Comparison of ENCODE assay signal across 21 cellular contexts in genomic region chr17:28326114-28326513, GRCh38. TPM values are rescaled to one million over a fixed set of nuclear protein-coding genes. Genes with fewer than 3 reads are reported as not detected.
A peak's percentile ranks its signal among the peaks of the same experiment; 100 is the strongest.
DNase-seq lines count a peak whose midpoint lies in the region; TF ChIP-seq lines count a peak whose summit lies in the region.
"Had no signal": no experiment of that assay in that cellular context is flagged by ENCODE, and none has a peak within 500 bp of the region (broad histone marks: within the 10 kb centered on the region; RNA-seq: fewer than 3 reads in every experiment).

No MANE protein-coding gene starts in this region.

- H2BK5ac ChIP-seq in mesenchymal stem cell (ENCODE audit: low read depth, low read length, poor library complexity, severe bottlenecking), result no peak overlapping the region

- peak overlapping the region; percentile 36 for H2AK5ac ChIP-seq in mesenchymal stem cell (ENCODE audit: low read length, severe bottlenecking)

- H2BK15ac ChIP-seq in mesenchymal stem cell (ENCODE audit: low read depth, poor library complexity, severe bottlenecking), result no peak overlapping the region

- H2BK120ac ChIP-seq in mesenchymal stem cell (ENCODE audit: low read depth, low read length), result no peak overlapping the region

- H3K9ac ChIP-seq in mesenchymal stem cell (ENCODE audit: low read length), result no peak overlapping the region

- H4K8ac ChIP-seq in mesenchymal stem cell (ENCODE audit: low read length), result no peak overlapping the region

- H3K14ac ChIP-seq in mesenchymal stem cell (ENCODE audit: low read length in 2 of 2), result no peak overlapping the region

- H3K4me1 ChIP-seq in mesenchymal stem cell (ENCODE audit: control insufficient read depth, insufficient read depth, low read depth, low read length) (peaks cover 10% of the 10 kb centered on the region), vagina (no peaks in the 10 kb centered on the region)
- H3K4me1 ChIP-seq: tibial nerve had no signal

- TF ChIP-seq POLR2A in vagina (IDR thresholded peaks at IDR 0.05), result no peak

- H3K23ac ChIP-seq in mesenchymal stem cell (ENCODE audit: low read length in 2 of 2), result no peak overlapping the region

- H3K4me2 ChIP-seq in mesenchymal stem cell (ENCODE audit: low read length, poor library complexity, severe bottlenecking), result no peak overlapping the region

- no peak overlapping the region for H4K91ac ChIP-seq in mesenchymal stem cell (ENCODE audit: low read length)

- peaks cover 18 to 50% of the 10 kb centered on the region in 2 experiments for H3K36me3 ChIP-seq in mesenchymal stem cell (ENCODE audit: control insufficient read depth in 1 of 2, insufficient read depth in 2 of 2, low read depth in 1 of 2, low read length in 2 of 2)
- peaks cover 0 to 27% of the 10 kb centered on the region in 2 donors for H3K36me3 ChIP-seq in vagina

- H3K18ac ChIP-seq in mesenchymal stem cell (ENCODE audit: low read depth in 1 of 2, low read length in 2 of 2), result no peak overlapping the region

- intact Hi-C loops in vagina (cut with DNase I), result no loop called here
- intact Hi-C loops in posterior vena cava (cut with DNase I), result no loop called here

- H3K27me3 ChIP-seq in mesenchymal stem cell (ENCODE audit: control insufficient read depth in 1 of 2, insufficient read depth in 1 of 2, low read length in 2 of 2), result no peaks in the 10 kb centered on the region
- no peaks in the 10 kb centered on the region for H3K27me3 ChIP-seq in vagina
- H3K27me3 ChIP-seq: cardiac muscle cell, tibial nerve had no signal

- H2BK12ac ChIP-seq in mesenchymal stem cell (ENCODE audit: low read length in 2 of 2), result no peak overlapping the region

- DNase-seq in activated CD8-positive, alpha-beta memory T cell treated with anti-CD3 and anti-CD28 coated beads for 24 hours, result peak; percentile 33
- no peak for DNase-seq in activated CD8-positive, alpha-beta memory T cell treated with anti-CD3 and anti-CD28 coated beads, Interleukin-2, amount 50 U/mL, for 4 hours
- peak; percentile 23 for DNase-seq in activated CD8-positive, alpha-beta memory T cell treated with anti-CD3 and anti-CD28 coated beads, Interleukin-2, amount 50 U/mL, for 48 hours
- no peak for DNase-seq in mesenchymal stem cell
- DNase-seq in vagina (ENCODE audit: extremely low spot score in 2 of 2), result peak; percentile 28 to 49
- DNase-seq in posterior vena cava (ENCODE audit: low spot score), result no peak
- DNase-seq in NCI-H1694 (lab: John Stamatoyannopoulos, UW), result no peak
- DNase-seq in SK-N-DZ (ENCODE audit: low spot score), result no peak
- DNase-seq: activated naive CD8-positive, alpha-beta T cell treated with anti-CD3 and anti-CD28 coated beads, Interleukin-2, amount 10 ng/mL, durations not matched to agents 7 days and 5 days; activated T-cell treated with anti-CD3 and anti-CD28 coated beads, Interleukin-2, amount 50 U/mL, for 1 hour; CD8-positive, alpha-beta memory T cell; GDM1; IMR-90; kidney; midbrain; SHP77 treated with DMSO at 0.1 percent for 48 hours; stimulated activated CD4-positive, alpha-beta T cell treated with anti-CD3 and anti-CD28 coated beads, Interleukin-4, amount 100 ng/mL, for 1 hour had no signal

- H3K9me3 ChIP-seq in mesenchymal stem cell (ENCODE audit: control insufficient read depth, low read length), result no peaks in the 10 kb centered on the region
- H3K9me3 ChIP-seq in vagina, result no peaks in the 10 kb centered on the region
- H3K9me3 ChIP-seq: tibial nerve had no signal

- no peak overlapping the region for H2AFZ ChIP-seq in mesenchymal stem cell (ENCODE audit: low read depth, low read length)

- 99% methylated on average over 7 of the region's 7 CpGs for WGBS in mesenchymal stem cell

- no peak for TF ChIP-seq CTCF in vagina (IDR thresholded peaks at IDR 0.05)

- H3K4me3 ChIP-seq in mesenchymal stem cell (ENCODE audit: insufficient read depth in 1 of 2, low read depth in 1 of 2, low read length in 2 of 2), result no peak overlapping the region
- no peak overlapping the region for H3K4me3 ChIP-seq in vagina
- H3K4me3 ChIP-seq: cardiac muscle cell, tibial nerve had no signal

- peaks cover 30% of the 10 kb centered on the region for H3K79me1 ChIP-seq in mesenchymal stem cell (replicated peaks; ENCODE audit: low read length, poor library complexity, severe bottlenecking)

- no peak overlapping the region for H3K4ac ChIP-seq in mesenchymal stem cell (ENCODE audit: low read depth in 1 of 2, low read length in 2 of 2)

- H3K27ac ChIP-seq in mesenchymal stem cell (ENCODE audit: low read length, poor library complexity, severe bottlenecking) (no peak overlapping the region), vagina (no peak overlapping the region)
- H3K27ac ChIP-seq: cardiac muscle cell, tibial nerve had no signal

RNA-seq across cellular contexts. Expression of gene TMEM97, which starts 7.1 kb away (rescaled TPM):
- polyA plus RNA-seq in mesenchymal stem cell (2013, experiment 1 of 2), result 174 TPM
- polyA plus RNA-seq in mesenchymal stem cell (2013, experiment 2 of 2), result 170 TPM
- total RNA-seq in vagina, result 2.5 TPM
- 1 to 10 TPM; 2.7 to 4.3 TPM for total RNA-seq in posterior vena cava
- 202 and 215 TPM in 2 replicates for polyA plus RNA-seq in SK-N-DZ (2014; cell fraction: cytosol; rRNA removed)
- polyA plus RNA-seq in SK-N-DZ (2014; cell fraction: nucleus; rRNA removed), result 56.4 and 67.0 TPM in 2 replicates

RNA-seq across cellular contexts. Expression of gene IFT20, which starts 9.2 kb away (rescaled TPM):
- polyA plus RNA-seq in mesenchymal stem cell (2013, experiment 1 of 2), result 71.7 TPM
- polyA plus RNA-seq in mesenchymal stem cell (2013, experiment 2 of 2), result 73.0 TPM
- 42.5 TPM for total RNA-seq in vagina
- total RNA-seq in posterior vena cava, result 10 to 100 TPM; 28.3 to 34.9 TPM
- polyA plus RNA-seq in SK-N-DZ (2014; cell fraction: cytosol; rRNA removed), result 78.1 and 81.4 TPM in 2 replicates
- 145 and 146 TPM in 2 replicates for polyA plus RNA-seq in SK-N-DZ (2014; cell fraction: nucleus; rRNA removed)

RNA-seq across cellular contexts. Expression of gene TNFAIP1, which starts 9.4 kb away (rescaled TPM):
- polyA plus RNA-seq in mesenchymal stem cell (2013, experiment 1 of 2), result 49.4 TPM
- polyA plus RNA-seq in mesenchymal stem cell (2013, experiment 2 of 2), result 49.9 TPM
- 27.3 TPM for total RNA-seq in vagina
- 10 to 100 TPM; 39.7 to 45.9 TPM for total RNA-seq in posterior vena cava
- polyA plus RNA-seq in SK-N-DZ (2014; cell fraction: cytosol; rRNA removed), result 17.8 and 30.3 TPM in 2 replicates
- polyA plus RNA-seq in SK-N-DZ (2014; cell fraction: nucleus; rRNA removed), result 17.7 and 29.3 TPM in 2 replicates

RNA-seq across cellular contexts. Expression of gene POLDIP2, which starts 31.2 kb away (rescaled TPM):
- polyA plus RNA-seq in mesenchymal stem cell (2013, experiment 1 of 2), result 67.8 TPM
- 67.2 TPM for polyA plus RNA-seq in mesenchymal stem cell (2013, experiment 2 of 2)
- total RNA-seq in vagina (45.9 TPM), posterior vena cava (10 to 100 TPM; 53.5 to 54.4 TPM)
- 139 and 142 TPM in 2 replicates for polyA plus RNA-seq in SK-N-DZ (2014; cell fraction: cytosol; rRNA removed)
- polyA plus RNA-seq in SK-N-DZ (2014; cell fraction: nucleus; rRNA removed), result 96.3 and 97.9 TPM in 2 replicates

RNA-seq across cellular contexts. Expression of gene SEBOX, which starts 38.9 kb away (rescaled TPM):
- not detected for polyA plus RNA-seq in mesenchymal stem cell (2013, experiment 1 of 2)
- not detected for polyA plus RNA-seq in mesenchymal stem cell (2013, experiment 2 of 2)
- total RNA-seq in vagina, result not detected
- not detected for total RNA-seq in posterior vena cava
- not detected in 2 replicates for polyA plus RNA-seq in SK-N-DZ (2014; cell fraction: cytosol; rRNA removed)
- polyA plus RNA-seq in SK-N-DZ (2014; cell fraction: nucleus; rRNA removed), result not detected in 2 replicates
- total RNA-seq: activated naive CD8-positive, alpha-beta T cell treated with anti-CD3 and anti-CD28 coated beads, Interleukin-2, amount 10 ng/mL, durations not matched to agents 7 days and 5 days; cardiac muscle cell; CD8-positive, alpha-beta memory T cell; IMR-90; kidney; T-helper 2 cell treated with Interferon-gamma antibody and Interleukin-4, amounts not matched to agents 100 ng/mL and 5 ng/mL, for 36 hours; tibial nerve had no signal
- polyA plus RNA-seq: AG04450; CD8-positive, alpha-beta memory T cell; IMR-90 had no signal

Comparison
In these comparisons a context has a peak if more than half of its experiments do, and no peak if none do; other contexts are left out.
1. DNase-seq: peak in activated CD8-positive, alpha-beta memory T cell treated with anti-CD3 and anti-CD28 coated beads for 24 hours (single experiment), activated CD8-positive, alpha-beta memory T cell treated with anti-CD3 and anti-CD28 coated beads, Interleukin-2, amount 50 U/mL, for 48 hours (single experiment) and vagina (2 of 2); none in activated CD8-positive, alpha-beta memory T cell treated with anti-CD3 and anti-CD28 coated beads, Interleukin-2, amount 50 U/mL, for 4 hours (single experiment), mesenchymal stem cell (single experiment), posterior vena cava (single experiment), NCI-H1694 (single experiment) and SK-N-DZ (single experiment).